Comparison of ENCODE assay signal across 21 cellular contexts in genomic region chr6:50096267-50096666, GRCh38. TPM values are rescaled to one million over a fixed set of nuclear protein-coding genes. Genes with fewer than 3 reads are reported as not detected.
DNase-seq lines count a peak whose midpoint lies in the region; ATAC-seq, FAIRE-seq and TF ChIP-seq lines count a peak whose summit lies in the region.
"Had no signal": no experiment of that assay in that cellular context is flagged by ENCODE, and none has a peak within 500 bp of the region (broad histone marks: within the 10 kb centered on the region; RNA-seq: fewer than 3 reads in every experiment).

No MANE protein-coding gene starts in this region.

- H2BK15ac ChIP-seq in H1 (ENCODE audit: low read length), result no peak overlapping the region

- H3K9ac ChIP-seq in H1 (replicated peaks in 1 of 4; ENCODE audit: extremely low read depth in 1 of 4, low read depth in 3 of 4, low read length in 3 of 4), result no peak overlapping the region
- H3K9ac ChIP-seq: BLaER1 had no signal

- no peak overlapping the region for H2AFZ ChIP-seq in GM23338
- no peak overlapping the region for H2AFZ ChIP-seq in H1 (ENCODE audit: low read length)

- no peaks in the 10 kb centered on the region for H3K9me2 ChIP-seq in GM23338 (ENCODE audit: insufficient read depth)

- H3K9me3 Mint-ChIP-seq in GM23338 (no peaks in the 10 kb centered on the region), MCF 10A (ENCODE audit: unreplicated experiment) (no peaks in the 10 kb centered on the region)
- H3K9me3 Mint-ChIP-seq in activated CD4-positive, alpha-beta memory T cell treated with anti-CD3 and anti-CD28 coated beads, Interleukin-2, amount 10 ng/mL, durations not matched to agents 7 days and 5 days, result no peaks in the 10 kb centered on the region
- H3K9me3 Mint-ChIP-seq: CD14-positive monocyte had no signal

- no peak for TF ChIP-seq RAD21 in H1 (IDR thresholded peaks at IDR 0.05 in 1 of 2, conservative IDR thresholded peaks at IDR 0.05 in 1 of 2; ENCODE audit: low read depth in 2 of 2, low read length in 2 of 2)

- H3K56ac ChIP-seq in H1 (replicated peaks; ENCODE audit: insufficient read length, low read depth, low read length), result no peak overlapping the region

- no peaks in the 10 kb centered on the region for H3K79me1 ChIP-seq in H1 (ENCODE audit: low read depth, low read length)

- no peak overlapping the region for H4K8ac ChIP-seq in H1 (ENCODE audit: extremely low read depth, insufficient read depth, low read length)

- H4K5ac ChIP-seq in H1 (ENCODE audit: insufficient read length, low read depth, low read length), result no peak overlapping the region

- H3K4me3 Mint-ChIP-seq in GM23338 (no peak overlapping the region), MCF 10A (ENCODE audit: unreplicated experiment) (no peak overlapping the region)
- no peak overlapping the region for H3K4me3 Mint-ChIP-seq in activated CD4-positive, alpha-beta memory T cell treated with anti-CD3 and anti-CD28 coated beads, Interleukin-2, amount 10 ng/mL, durations not matched to agents 7 days and 5 days
- H3K4me3 Mint-ChIP-seq: CD14-positive monocyte; CD8-positive, alpha-beta T cell had no signal

- peak; percentile 19 for FAIRE-seq in H1 (lab: Jason Lieb, UNC)
- FAIRE-seq: GM12878 had no signal

- H3K4me3 ChIP-seq in GM23338 (no peak overlapping the region), H1 (ENCODE audit: extremely low read depth in 1 of 4, insufficient read depth in 2 of 4, low read depth in 3 of 4, low read length in 4 of 4) (no peak overlapping the region), right lobe of liver (no peak overlapping the region), WERI-Rb-1 (ENCODE audit: low read depth, low read length) (no peak overlapping the region)
- H3K4me3 ChIP-seq: BLaER1, GM12878 had no signal

- no peak overlapping the region for H3K18ac ChIP-seq in H1 (ENCODE audit: extremely low read depth, low read length)

- no peak for TF ChIP-seq CTCF in GM23338 (conservative IDR thresholded peaks at IDR 0.05; ENCODE audit: low read depth in 2 of 2)
- TF ChIP-seq CTCF in H1 (IDR thresholded peaks at IDR 0.05; ENCODE audit: control extremely low read depth in 1 of 3, insufficient read depth in 1 of 3, low read depth in 1 of 3, low read length in 3 of 3), result no peak
- no peak for TF ChIP-seq CTCF in right lobe of liver (IDR thresholded peaks at IDR 0.05)
- no peak for TF ChIP-seq CTCF in WERI-Rb-1 (IDR thresholded peaks at IDR 0.05; ENCODE audit: low read depth, low read length)
- no peak for TF ChIP-seq CTCF in MCF 10A (IDR thresholded peaks at IDR 0.05; ENCODE audit: unreplicated experiment)

- H4K91ac ChIP-seq in H1 (replicated peaks; ENCODE audit: insufficient read length, low read length), result no peak overlapping the region

- H3K4me1 Mint-ChIP-seq in GM23338 (no peaks in the 10 kb centered on the region; the same call in 2 of the 3 replicates), MCF 10A (ENCODE audit: insufficient read depth, unreplicated experiment) (no peaks in the 10 kb centered on the region)
- no peaks in the 10 kb centered on the region for H3K4me1 Mint-ChIP-seq in activated CD4-positive, alpha-beta memory T cell treated with anti-CD3 and anti-CD28 coated beads, Interleukin-2, amount 10 ng/mL, durations not matched to agents 7 days and 5 days
- H3K4me1 Mint-ChIP-seq: CD14-positive monocyte had no signal

- no peak overlapping the region for H2BK5ac ChIP-seq in H1 (ENCODE audit: low read depth, low read length)

- BruUV-seq in MCF 10A (replicated peaks; lab: Mats Ljungman, UMichigan), result no TSS peak

- H3F3A ChIP-seq in GM23338 (replicated peaks; ENCODE audit: low read depth), result no peaks in the 10 kb centered on the region

- H3K4me1 ChIP-seq in GM23338 (ENCODE audit: insufficient read depth) (no peaks in the 10 kb centered on the region), H1 (replicated peaks in 1 of 4; ENCODE audit: control insufficient read depth in 3 of 4, insufficient read depth in 4 of 4, low read length in 3 of 4) (no peaks in the 10 kb centered on the region), right lobe of liver (peaks cover 0 to 25% (median 4%) of the 10 kb centered on the region in 4 donors)
- H3K4me1 ChIP-seq: BLaER1 had no signal

- H3K23me2 ChIP-seq in H1 (ENCODE audit: low read depth, low read length), result no peaks in the 10 kb centered on the region

- H2BK12ac ChIP-seq in H1 (ENCODE audit: low read depth, low read length), result no peak overlapping the region

- no peak overlapping the region for H3K27ac ChIP-seq in GM23338 (ENCODE audit: low read depth)
- H3K27ac ChIP-seq in H1 (ENCODE audit: low read depth, low read length), result no peak overlapping the region
- H3K27ac ChIP-seq in right lobe of liver, result peak overlapping the region in 2 of 3 donors; percentile 3 to 13
- no peak overlapping the region for H3K27ac ChIP-seq in WERI-Rb-1
- H3K27ac ChIP-seq: BLaER1 had no signal

- H3K36me3 Mint-ChIP-seq in GM23338 (ENCODE audit: low read depth) (no peaks in the 10 kb centered on the region), MCF 10A (ENCODE audit: insufficient read depth, unreplicated experiment) (no peaks in the 10 kb centered on the region)
- H3K36me3 Mint-ChIP-seq in activated CD4-positive, alpha-beta memory T cell treated with anti-CD3 and anti-CD28 coated beads, Interleukin-2, amount 10 ng/mL, durations not matched to agents 7 days and 5 days (ENCODE audit: low read depth), result no peaks in the 10 kb centered on the region
- H3K36me3 Mint-ChIP-seq: CD14-positive monocyte; CD8-positive, alpha-beta T cell had no signal

- no peak overlapping the region for H3K23ac ChIP-seq in H1 (ENCODE audit: insufficient read length)

- no peak overlapping the region for H2BK120ac ChIP-seq in H1 (replicated peaks; ENCODE audit: low read depth, low read length)

- intact Hi-C loops in right lobe of liver (cut with DNase I) (no loop called here), MCF 10A (cut with micrococcal nuclease) (no loop called here)

- no peak overlapping the region for H3K4ac ChIP-seq in H1 (replicated peaks; ENCODE audit: insufficient read length, low read depth, low read length)

- no peaks in the 10 kb centered on the region for H3K79me2 ChIP-seq in GM23338 (replicated peaks; ENCODE audit: insufficient read depth)
- no peaks in the 10 kb centered on the region for H3K79me2 ChIP-seq in H1 (ENCODE audit: control insufficient read depth in 1 of 2, insufficient read depth in 2 of 2, low read length in 2 of 2)

- CTCF ChIA-PET in H1 (lab: Charles Lee; ENCODE audit: partially characterized antibody), result interaction anchor here (0.6 kb wide), 1 partner anchor 9 kb away, joined by 3 read pairs; no protein-coding TSS in a partner anchor
- CTCF ChIA-PET in MCF 10A (lab: Yijun Ruan, JAX), result interaction anchor here (0.6 kb wide), 1 partner anchor 83 kb away, joined by 3 read pairs; no protein-coding TSS in a partner anchor
- CTCF ChIA-PET in activated CD4-positive, alpha-beta memory T cell treated with anti-CD3 and anti-CD28 coated beads, Interleukin-2, amount 10 ng/mL, durations not matched to agents 7 days and 5 days (lab: Charles Lee), result no interaction called here

- DNase-seq in GM23338 (ENCODE audit: low spot score), result no peak
- no peak for DNase-seq in H1 (ENCODE audit: low read depth in 1 of 2, low spot score in 2 of 2)
- DNase-seq in left lobe of liver (ENCODE audit: low spot score), result no peak
- DNase-seq in right lobe of liver, result no peak
- no peak for DNase-seq in WERI-Rb-1
- no peak for DNase-seq in MCF 10A (ENCODE audit: unreplicated experiment)
- DNase-seq in activated CD4-positive, alpha-beta memory T cell treated with anti-CD3 and anti-CD28 coated beads, Interleukin-2, amount 10 ng/mL, durations not matched to agents 7 days and 5 days, result no peak
- DNase-seq: 8988T; CD8-positive, alpha-beta T cell; DMS 273 treated with DMSO at 0.1 percent for 48 hours; DMS53; DND-41; EL had no signal

- H3K27ac Mint-ChIP-seq in GM23338 (peak overlapping the region; percentile 6; the same call in 1 of the 2 replicates), MCF 10A (ENCODE audit: low read depth, unreplicated experiment) (no peak overlapping the region)
- H3K27ac Mint-ChIP-seq in activated CD4-positive, alpha-beta memory T cell treated with anti-CD3 and anti-CD28 coated beads, Interleukin-2, amount 10 ng/mL, durations not matched to agents 7 days and 5 days, result no peak overlapping the region
- H3K27ac Mint-ChIP-seq: CD14-positive monocyte; CD8-positive, alpha-beta T cell had no signal

- TF ChIP-seq POLR2A in H1 (IDR thresholded peaks at IDR 0.05; ENCODE audit: control extremely low read depth in 1 of 2, low read depth in 2 of 2, low read length in 2 of 2) (no peak), right lobe of liver (IDR thresholded peaks at IDR 0.05) (no peak)

- no peak overlapping the region for H2BK20ac ChIP-seq in H1 (ENCODE audit: low read length)

- no peak overlapping the region for H3K14ac ChIP-seq in H1 (ENCODE audit: insufficient read length)

- ATAC-seq in GM23338 (no peak), left lobe of liver (peak; percentile 55), right lobe of liver (peak; percentile 29 to 43 (median 34)), GM19395 (IDR thresholded peaks at IDR 0.05; ENCODE audit: unreplicated experiment) (no peak)
- ATAC-seq: CD8-positive, alpha-beta T cell; GM12878 had no signal

- no peaks in the 10 kb centered on the region for H3K27me3 Mint-ChIP-seq in GM23338 (ENCODE audit: insufficient read depth, low read depth, poor library complexity)
- H3K27me3 Mint-ChIP-seq in MCF 10A (ENCODE audit: insufficient read depth, unreplicated experiment), result peaks cover 39% of the 10 kb centered on the region
- no peaks in the 10 kb centered on the region for H3K27me3 Mint-ChIP-seq in activated CD4-positive, alpha-beta memory T cell treated with anti-CD3 and anti-CD28 coated beads, Interleukin-2, amount 10 ng/mL, durations not matched to agents 7 days and 5 days

- no peak overlapping the region for H2AK5ac ChIP-seq in H1 (ENCODE audit: low read depth, low read length)

- no peaks in the 10 kb centered on the region for H3K9me3 ChIP-seq in H1 (ENCODE audit: insufficient read depth in 2 of 2, low read depth in 1 of 2, low read length in 1 of 2)
- H3K9me3 ChIP-seq in right lobe of liver, result no peaks in the 10 kb centered on the region
- no peaks in the 10 kb centered on the region for H3K9me3 ChIP-seq in WERI-Rb-1 (ENCODE audit: severe bottlenecking)
- H3K9me3 ChIP-seq: BLaER1 had no signal

- no peaks in the 10 kb centered on the region for H3K36me3 ChIP-seq in GM23338 (ENCODE audit: insufficient read depth)
- no peaks in the 10 kb centered on the region for H3K36me3 ChIP-seq in H1 (ENCODE audit: control insufficient read depth in 2 of 4, insufficient read depth in 4 of 4, low read length in 3 of 4)
- no peaks in the 10 kb centered on the region for H3K36me3 ChIP-seq in right lobe of liver
- H3K36me3 ChIP-seq in WERI-Rb-1, result no peaks in the 10 kb centered on the region
- H3K36me3 ChIP-seq: BLaER1 had no signal

- H4K20me1 ChIP-seq in GM23338 (replicated peaks; ENCODE audit: insufficient read depth) (no peaks in the 10 kb centered on the region), H1 (replicated peaks in 1 of 2; ENCODE audit: control insufficient read depth in 1 of 2, insufficient read depth in 2 of 2, low read length in 2 of 2) (no peaks in the 10 kb centered on the region)
- H4K20me1 ChIP-seq: BLaER1 had no signal

- POLR2A ChIA-PET in H1 (lab: Charles Lee; ENCODE audit: partially characterized antibody), result no interaction called here
- POLR2A ChIA-PET in MCF 10A (lab: Yijun Ruan, JAX), result no interaction called here
- POLR2A ChIA-PET in activated CD4-positive, alpha-beta memory T cell treated with anti-CD3 and anti-CD28 coated beads, Interleukin-2, amount 10 ng/mL, durations not matched to agents 7 days and 5 days (lab: Charles Lee), result no interaction called here

- no peak for TF ChIP-seq EP300 in H1 (IDR thresholded peaks at IDR 0.05; ENCODE audit: borderline replicate concordance in 1 of 2, low read depth in 2 of 2, low read length in 2 of 2)

- H3K4me2 ChIP-seq in GM23338 (no peak overlapping the region), H1 (ENCODE audit: insufficient read depth in 1 of 2, low read depth in 2 of 2, low read length in 2 of 2) (no peak overlapping the region)
- H3K4me2 ChIP-seq: BLaER1 had no signal

- H3K27me3 ChIP-seq in GM23338 (ENCODE audit: insufficient read depth) (no peaks in the 10 kb centered on the region), H1 (replicated peaks in 1 of 4; ENCODE audit: control insufficient read depth in 3 of 4, extremely low read depth in 1 of 4, insufficient read depth in 3 of 4, low read length in 3 of 4) (no peaks in the 10 kb centered on the region), right lobe of liver (no peaks in the 10 kb centered on the region), WERI-Rb-1 (ENCODE audit: insufficient read depth, low read depth, severe bottlenecking) (no peaks in the 10 kb centered on the region)
- H3K27me3 ChIP-seq: BLaER1 had no signal

RNA-seq across cellular contexts. Expression of gene DEFB112, which starts 46.5 kb away (rescaled TPM):
- not detected in 2 replicates for total RNA-seq in GM23338 (2014; rRNA removed; shearing (Covaris generic))
- not detected in 2 replicates for polyA plus RNA-seq in GM23338 (2016; fragmentation: Nextera tagmentation; extraction: Ambion mirVana)
- not detected in 2 replicates for total RNA-seq in H1 (2021; fragmentation: NEBNext Ultra II Directional; extraction: Animal tissue kit (Norgen Biotek cat#: 25700))
- not detected in 2 replicates for polyA plus RNA-seq in H1 (2011; rRNA removed)
- not detected for polyA plus RNA-seq in H1 (2011; cell fraction: cytosol; rRNA removed)
- polyA plus RNA-seq in H1 (2011; cell fraction: nucleus; rRNA removed), result not detected
- not detected in 4 replicates for polyA plus RNA-seq in H1 (2012, experiment 1 of 2)
- polyA plus RNA-seq in H1 (2012, experiment 2 of 2), result not detected
- polyA plus RNA-seq in H1 (2013, experiment 1 of 2), result not detected
- not detected for polyA plus RNA-seq in H1 (2013, experiment 2 of 2)
- polyA minus RNA-seq in H1 (2011; rRNA and poly(A)+ RNA removed), result not detected in 2 replicates
- polyA minus RNA-seq in H1 (2011; cell fraction: cytosol; rRNA and poly(A)+ RNA removed), result not detected
- not detected for polyA minus RNA-seq in H1 (2011; cell fraction: nucleus; rRNA and poly(A)+ RNA removed)
- not detected for total RNA-seq in left lobe of liver
- not detected for total RNA-seq in right lobe of liver
- not detected in 2 replicates for total RNA-seq in MCF 10A (2022)
- total RNA-seq in activated CD4-positive, alpha-beta memory T cell treated with anti-CD3 and anti-CD28 coated beads, Interleukin-2, amount 10 ng/mL, durations not matched to agents 7 days and 5 days, result not detected
- total RNA-seq: A673; CD8-positive, alpha-beta T cell; G401; GM12878; HT-29 had no signal
- polyA plus RNA-seq: AG04450, CD14-positive monocyte, GM12878 had no signal

Comparison
In these comparisons a context has a peak if more than half of its experiments do, and no peak if none do; other contexts are left out.
1. ATAC-seq: peak in left lobe of liver (single experiment) and right lobe of liver (4 of 4); none in GM23338 (single experiment) and GM19395 (single experiment).
2. H3K27ac ChIP-seq: peak in right lobe of liver (2 of 3); none in GM23338 (single experiment), H1 (single experiment) and WERI-Rb-1 (single experiment).